In genomic region chrX:47513697-47514085, GRCh38 we compare ENCODE assay signal across 8 cellular contexts. TPM values are rescaled to one million over a fixed set of nuclear protein-coding genes. Genes with fewer than 3 reads are reported as not detected.
DNase-seq lines count a peak whose midpoint lies in the region; ATAC-seq and TF ChIP-seq lines count a peak whose summit lies in the region.

No MANE protein-coding gene starts in this region.

- no peaks in the 10 kb centered on the region for H3K36me3 ChIP-seq in WERI-Rb-1

- H3K9me3 Mint-ChIP-seq in glutamatergic neuron (ENCODE audit: unreplicated experiment): peaks cover 3% of the 10 kb centered on the region
- H3K9me3 Mint-ChIP-seq in stimulated activated naive B cell treated with anti-CD40 and anti-IgM and Interleukin-4, amounts not matched to agents 10 μg/mL and 1 μg/mL and 100 μg/mL, for 72 hours: no peaks in the 10 kb centered on the region

- H3K36me3 Mint-ChIP-seq in glutamatergic neuron (ENCODE audit: unreplicated experiment): no peaks in the 10 kb centered on the region
- no peaks in the 10 kb centered on the region for H3K36me3 Mint-ChIP-seq in stimulated activated naive B cell treated with anti-CD40 and anti-IgM and Interleukin-4, amounts not matched to agents 10 μg/mL and 1 μg/mL and 100 μg/mL, for 72 hours

- peak overlapping the region; percentile 17 for H3K4me3 ChIP-seq in WERI-Rb-1 (ENCODE audit: low read depth, low read length)

- peaks cover 1% of the 10 kb centered on the region for H3K4me1 Mint-ChIP-seq in glutamatergic neuron (ENCODE audit: low read depth, unreplicated experiment)
- peaks cover 14 to 21% of the 10 kb centered on the region in 2 donors for H3K4me1 Mint-ChIP-seq in stimulated activated naive B cell treated with anti-CD40 and anti-IgM and Interleukin-4, amounts not matched to agents 10 μg/mL and 1 μg/mL and 100 μg/mL, for 72 hours

- no peak for TF ChIP-seq CTCF in WERI-Rb-1 (IDR thresholded peaks at IDR 0.05; ENCODE audit: low read depth, low read length)
- TF ChIP-seq CTCF in glutamatergic neuron (IDR thresholded peaks at IDR 0.05; ENCODE audit: partially characterized antibody, unreplicated experiment): no peak

- H3K9me3 ChIP-seq in WERI-Rb-1 (ENCODE audit: severe bottlenecking): no peaks in the 10 kb centered on the region

- H3K27ac ChIP-seq in WERI-Rb-1: no peak overlapping the region

- no peaks in the 10 kb centered on the region for H3K27me3 Mint-ChIP-seq in glutamatergic neuron (ENCODE audit: unreplicated experiment)
- peaks cover 0 to 5% of the 10 kb centered on the region in 2 donors for H3K27me3 Mint-ChIP-seq in stimulated activated naive B cell treated with anti-CD40 and anti-IgM and Interleukin-4, amounts not matched to agents 10 μg/mL and 1 μg/mL and 100 μg/mL, for 72 hours

- H3K27ac Mint-ChIP-seq in glutamatergic neuron (ENCODE audit: unreplicated experiment): peak overlapping the region; percentile 72
- H3K27ac Mint-ChIP-seq in stimulated activated naive B cell treated with anti-CD40 and anti-IgM and Interleukin-4, amounts not matched to agents 10 μg/mL and 1 μg/mL and 100 μg/mL, for 72 hours: peak overlapping the region; percentile 33

- peaks cover 5% of the 10 kb centered on the region for H3K27me3 ChIP-seq in WERI-Rb-1 (ENCODE audit: insufficient read depth, low read depth, severe bottlenecking)

- peak overlapping the region; percentile 91 for H3K4me3 Mint-ChIP-seq in glutamatergic neuron (ENCODE audit: unreplicated experiment)
- peak overlapping the region; percentile 61 to 81 for H3K4me3 Mint-ChIP-seq in stimulated activated naive B cell treated with anti-CD40 and anti-IgM and Interleukin-4, amounts not matched to agents 10 μg/mL and 1 μg/mL and 100 μg/mL, for 72 hours

- DNase-seq in NCI-H748 (lab: John Stamatoyannopoulos, UW; ENCODE audit: unreplicated experiment) (peak; percentile 39), NCI-H748 treated with DMSO at 0.1 percent for 48 hours (lab: John Stamatoyannopoulos, UW) (no peak), WERI-Rb-1 (no peak), glutamatergic neuron (no peak)
- no peak for DNase-seq in stimulated activated naive B cell treated with anti-CD40 and anti-IgM and Interleukin-4, amounts not matched to agents 10 μg/mL and 1 μg/mL and 100 μg/mL, for 72 hours

- ATAC-seq in stimulated activated naive B cell treated with anti-CD40 and anti-IgM and Interleukin-4, amounts not matched to agents 10 μg/mL and 1 μg/mL and 100 μg/mL, for 72 hours (replicated peaks): no peak
- ATAC-seq in GM21619 (IDR thresholded peaks at IDR 0.05; ENCODE audit: unreplicated experiment) (no peak), HG03460 (IDR thresholded peaks at IDR 0.05; ENCODE audit: unreplicated experiment) (no peak), GM18870 (IDR thresholded peaks at IDR 0.05; ENCODE audit: unreplicated experiment) (no peak)

RNA-seq across cellular contexts. Expression of gene ZNF41, which starts 30.7 kb away (rescaled TPM):
- 7.6 TPM for total RNA-seq in glutamatergic neuron (ENCODE audit: unreplicated experiment)

RNA-seq across cellular contexts. Expression of gene ARAF, which starts 47.3 kb away (rescaled TPM):
- 25.5 TPM for total RNA-seq in glutamatergic neuron (ENCODE audit: unreplicated experiment)
